ENCODE assay signal across 1 cellular context in the genomic region with DNA sequence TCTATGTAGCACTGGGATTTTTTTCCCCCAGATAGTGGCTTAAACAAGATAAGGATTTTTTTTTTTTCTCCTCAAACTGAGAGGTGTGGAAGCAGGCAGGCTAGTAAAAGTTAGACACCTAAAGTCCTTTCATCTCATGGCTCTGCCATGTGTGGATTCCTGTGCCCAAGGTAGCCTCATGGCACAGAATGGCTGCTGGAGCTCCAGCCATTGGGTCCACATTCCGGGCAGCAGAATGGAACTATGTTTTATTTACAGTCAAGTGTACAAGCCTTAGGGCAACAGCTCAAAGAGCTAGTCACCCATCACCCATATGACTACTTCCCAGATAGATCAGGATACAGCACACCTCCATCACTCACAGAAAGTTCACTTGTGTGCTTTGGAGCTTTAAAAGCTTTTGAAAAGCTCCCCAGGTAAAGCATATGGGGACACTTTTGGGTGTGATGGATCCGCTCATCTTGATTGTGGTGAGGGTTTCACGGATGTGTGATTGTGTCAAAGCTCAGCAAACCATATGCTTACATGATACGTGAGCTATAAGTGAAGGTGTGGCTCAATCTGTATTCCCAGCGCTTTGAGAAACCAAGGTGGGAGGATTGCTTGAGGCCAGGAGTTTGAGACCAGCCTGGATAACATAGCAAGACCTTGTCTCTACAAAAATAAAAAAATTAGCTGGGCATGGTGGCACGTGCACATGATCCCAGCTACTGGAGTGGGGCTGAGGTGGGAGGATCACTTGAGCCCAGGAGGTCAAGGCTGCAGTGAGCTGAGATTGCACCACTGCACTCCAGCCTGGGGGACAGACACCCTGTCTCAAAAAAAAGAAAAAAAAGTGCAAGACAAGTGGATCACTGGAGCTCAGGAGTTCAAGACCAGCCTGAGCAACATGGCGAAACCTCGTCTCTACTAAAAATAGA.
TF ChIP-seq lines count a peak whose summit lies in the region.

No MANE protein-coding gene starts in this region.

TF ChIP-seq in HEK293, 187 proteins besides CTCF, POLR2A, EP300 and RAD21:
- peak; percentile 49; the same call in 1 of the 2 replicates for TF ChIP-seq ZNF24 (tag by site-specific recombination; IDR thresholded peaks at IDR 0.05)
- TF ChIP-seq KLF8 (tag by site-specific recombination; IDR thresholded peaks at IDR 0.05) = peak; percentile 63; the same call in 1 of the 2 replicates
- TF ChIP-seq ZNF184 (tag by site-specific recombination; IDR thresholded peaks at IDR 0.05) = peak; percentile 44; the same call in 1 of the 2 replicates
- no peak for TF ChIP-seq ZNF394 (tag by site-specific recombination; IDR thresholded peaks at IDR 0.05; ENCODE audit: borderline replicate concordance)
- TF ChIP-seq GLIS2 (tag by site-specific recombination; IDR thresholded peaks at IDR 0.05) = no peak
- peak; percentile 82 for TF ChIP-seq SETDB1 (IDR thresholded peaks at IDR 0.05; ENCODE audit: insufficient read length, low read length)
- no peak for TF ChIP-seq ZBTB17 (tag by site-specific recombination; IDR thresholded peaks at IDR 0.05)
- TF ChIP-seq, protein P1, sequence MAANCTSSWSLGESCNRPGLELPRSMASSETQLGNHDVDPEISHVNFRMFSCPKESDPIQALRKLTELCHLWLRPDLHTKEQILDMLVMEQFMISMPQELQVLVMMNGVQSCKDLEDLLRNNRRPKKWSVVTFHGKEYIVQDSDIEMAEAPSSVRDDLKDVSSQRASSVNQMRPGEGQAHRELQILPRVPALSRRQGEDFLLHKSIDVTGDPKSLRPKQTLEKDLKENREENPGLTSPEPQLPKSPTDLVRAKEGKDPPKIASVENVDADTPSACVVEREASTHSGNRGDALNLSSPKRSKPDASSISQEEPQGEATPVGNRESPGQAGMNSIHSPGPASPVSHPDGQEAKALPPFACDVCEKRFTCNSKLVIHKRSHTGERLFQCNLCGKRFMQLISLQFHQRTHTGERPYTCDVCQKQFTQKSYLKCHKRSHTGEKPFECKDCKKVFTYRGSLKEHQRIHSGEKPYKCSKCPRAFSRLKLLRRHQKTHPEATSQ (tag by site-specific recombination; IDR thresholded peaks at IDR 0.05) = peak; percentile 54; the same call in 1 of the 2 replicates
- TF ChIP-seq, protein P2, sequence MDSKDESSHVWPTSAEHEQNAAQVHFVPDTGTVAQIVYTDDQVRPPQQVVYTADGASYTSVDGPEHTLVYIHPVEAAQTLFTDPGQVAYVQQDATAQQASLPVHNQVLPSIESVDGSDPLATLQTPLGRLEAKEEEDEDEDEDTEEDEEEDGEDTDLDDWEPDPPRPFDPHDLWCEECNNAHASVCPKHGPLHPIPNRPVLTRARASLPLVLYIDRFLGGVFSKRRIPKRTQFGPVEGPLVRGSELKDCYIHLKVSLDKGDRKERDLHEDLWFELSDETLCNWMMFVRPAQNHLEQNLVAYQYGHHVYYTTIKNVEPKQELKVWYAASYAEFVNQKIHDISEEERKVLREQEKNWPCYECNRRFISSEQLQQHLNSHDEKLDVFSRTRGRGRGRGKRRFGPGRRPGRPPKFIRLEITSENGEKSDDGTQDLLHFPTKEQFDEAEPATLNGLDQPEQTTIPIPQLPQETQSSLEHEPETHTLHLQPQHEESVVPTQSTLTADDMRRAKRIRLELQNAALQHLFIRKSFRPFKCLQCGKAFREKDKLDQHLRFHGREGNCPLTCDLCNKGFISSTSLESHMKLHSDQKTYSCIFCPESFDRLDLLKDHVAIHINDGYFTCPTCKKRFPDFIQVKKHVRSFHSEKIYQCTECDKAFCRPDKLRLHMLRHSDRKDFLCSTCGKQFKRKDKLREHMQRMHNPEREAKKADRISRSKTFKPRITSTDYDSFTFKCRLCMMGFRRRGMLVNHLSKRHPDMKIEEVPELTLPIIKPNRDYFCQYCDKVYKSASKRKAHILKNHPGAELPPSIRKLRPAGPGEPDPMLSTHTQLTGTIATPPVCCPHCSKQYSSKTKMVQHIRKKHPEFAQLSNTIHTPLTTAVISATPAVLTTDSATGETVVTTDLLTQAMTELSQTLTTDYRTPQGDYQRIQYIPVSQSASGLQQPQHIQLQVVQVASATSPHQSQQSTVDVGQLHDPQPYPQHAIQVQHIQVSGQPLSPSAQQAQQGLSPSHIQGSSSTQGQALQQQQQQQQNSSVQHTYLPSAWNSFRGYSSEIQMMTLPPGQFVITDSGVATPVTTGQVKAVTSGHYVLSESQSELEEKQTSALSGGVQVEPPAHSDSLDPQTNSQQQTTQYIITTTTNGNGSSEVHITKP (tag by site-specific recombination; IDR thresholded peaks at IDR 0.05) = 0 out of 2 replicates have a peak, but pooled peaks have one; percentile 37
- TF ChIP-seq ZNF561 (tag by site-specific recombination; IDR thresholded peaks at IDR 0.05; ENCODE audit: borderline replicate concordance) = no peak
- no peak for TF ChIP-seq TCF7L2 (IDR thresholded peaks at IDR 0.05; ENCODE audit: borderline replicate concordance, low read depth, low read length)
- TF ChIP-seq, protein P3, sequence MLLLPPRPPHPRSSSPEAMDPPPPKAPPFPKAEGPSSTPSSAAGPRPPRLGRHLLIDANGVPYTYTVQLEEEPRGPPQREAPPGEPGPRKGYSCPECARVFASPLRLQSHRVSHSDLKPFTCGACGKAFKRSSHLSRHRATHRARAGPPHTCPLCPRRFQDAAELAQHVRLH (tag by site-specific recombination; IDR thresholded peaks at IDR 0.05) = peak; percentile 87
- TF ChIP-seq REPIN1 (tag by site-specific recombination; IDR thresholded peaks at IDR 0.05; ENCODE audit: low read depth) = no peak
- TF ChIP-seq, protein P4, sequence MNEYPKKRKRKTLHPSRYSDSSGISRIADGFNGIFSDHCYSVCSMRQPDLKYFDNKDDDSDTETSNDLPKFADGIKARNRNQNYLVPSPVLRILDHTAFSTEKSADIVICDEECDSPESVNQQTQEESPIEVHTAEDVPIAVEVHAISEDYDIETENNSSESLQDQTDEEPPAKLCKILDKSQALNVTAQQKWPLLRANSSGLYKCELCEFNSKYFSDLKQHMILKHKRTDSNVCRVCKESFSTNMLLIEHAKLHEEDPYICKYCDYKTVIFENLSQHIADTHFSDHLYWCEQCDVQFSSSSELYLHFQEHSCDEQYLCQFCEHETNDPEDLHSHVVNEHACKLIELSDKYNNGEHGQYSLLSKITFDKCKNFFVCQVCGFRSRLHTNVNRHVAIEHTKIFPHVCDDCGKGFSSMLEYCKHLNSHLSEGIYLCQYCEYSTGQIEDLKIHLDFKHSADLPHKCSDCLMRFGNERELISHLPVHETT (tag by site-specific recombination; IDR thresholded peaks at IDR 0.05) = peak; percentile 77
- TF ChIP-seq, protein P5, sequence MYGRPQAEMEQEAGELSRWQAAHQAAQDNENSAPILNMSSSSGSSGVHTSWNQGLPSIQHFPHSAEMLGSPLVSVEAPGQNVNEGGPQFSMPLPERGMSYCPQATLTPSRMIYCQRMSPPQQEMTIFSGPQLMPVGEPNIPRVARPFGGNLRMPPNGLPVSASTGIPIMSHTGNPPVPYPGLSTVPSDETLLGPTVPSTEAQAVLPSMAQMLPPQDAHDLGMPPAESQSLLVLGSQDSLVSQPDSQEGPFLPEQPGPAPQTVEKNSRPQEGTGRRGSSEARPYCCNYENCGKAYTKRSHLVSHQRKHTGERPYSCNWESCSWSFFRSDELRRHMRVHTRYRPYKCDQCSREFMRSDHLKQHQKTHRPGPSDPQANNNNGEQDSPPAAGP (tag by site-specific recombination; IDR thresholded peaks at IDR 0.05) = peak; percentile 47; the same call in 1 of the 2 replicates
- TF ChIP-seq, protein P6, sequence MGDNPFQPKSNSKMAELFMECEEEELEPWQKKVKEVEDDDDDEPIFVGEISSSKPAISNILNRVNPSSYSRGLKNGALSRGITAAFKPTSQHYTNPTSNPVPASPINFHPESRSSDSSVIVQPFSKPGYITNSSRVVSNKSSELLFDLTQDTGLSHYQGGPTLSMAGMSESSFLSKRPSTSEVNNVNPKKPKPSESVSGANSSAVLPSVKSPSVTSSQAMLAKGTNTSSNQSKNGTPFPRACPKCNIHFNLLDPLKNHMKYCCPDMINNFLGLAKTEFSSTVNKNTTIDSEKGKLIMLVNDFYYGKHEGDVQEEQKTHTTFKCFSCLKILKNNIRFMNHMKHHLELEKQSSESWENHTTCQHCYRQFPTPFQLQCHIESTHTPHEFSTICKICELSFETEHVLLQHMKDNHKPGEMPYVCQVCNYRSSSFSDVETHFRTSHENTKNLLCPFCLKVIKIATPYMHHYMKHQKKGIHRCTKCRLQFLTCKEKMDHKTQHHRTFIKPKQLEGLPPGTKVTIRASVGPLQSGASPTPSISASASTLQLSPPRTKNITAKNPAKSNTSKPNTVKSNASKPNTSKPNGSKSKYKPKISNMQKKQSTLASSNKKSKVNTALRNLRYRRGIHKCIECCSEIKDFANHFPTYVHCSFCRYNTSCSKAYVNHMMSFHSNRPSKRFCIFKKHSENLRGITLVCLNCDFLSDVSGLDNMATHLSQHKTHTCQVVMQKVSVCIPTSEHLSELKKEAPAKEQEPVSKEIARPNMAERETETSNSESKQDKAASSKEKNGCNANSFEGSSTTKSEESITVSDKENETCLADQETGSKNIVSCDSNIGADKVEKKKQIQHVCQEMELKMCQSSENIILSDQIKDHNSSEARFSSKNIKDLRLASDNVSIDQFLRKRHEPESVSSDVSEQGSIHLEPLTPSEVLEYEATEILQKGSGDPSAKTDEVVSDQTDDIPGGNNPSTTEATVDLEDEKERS (tag by site-specific recombination; IDR thresholded peaks at IDR 0.05) = peak; percentile 98
- TF ChIP-seq ZNF10 (tag by site-specific recombination; IDR thresholded peaks at IDR 0.05) = no peak
